8 cellular contexts compared by ENCODE assay signal in the genomic region with DNA sequence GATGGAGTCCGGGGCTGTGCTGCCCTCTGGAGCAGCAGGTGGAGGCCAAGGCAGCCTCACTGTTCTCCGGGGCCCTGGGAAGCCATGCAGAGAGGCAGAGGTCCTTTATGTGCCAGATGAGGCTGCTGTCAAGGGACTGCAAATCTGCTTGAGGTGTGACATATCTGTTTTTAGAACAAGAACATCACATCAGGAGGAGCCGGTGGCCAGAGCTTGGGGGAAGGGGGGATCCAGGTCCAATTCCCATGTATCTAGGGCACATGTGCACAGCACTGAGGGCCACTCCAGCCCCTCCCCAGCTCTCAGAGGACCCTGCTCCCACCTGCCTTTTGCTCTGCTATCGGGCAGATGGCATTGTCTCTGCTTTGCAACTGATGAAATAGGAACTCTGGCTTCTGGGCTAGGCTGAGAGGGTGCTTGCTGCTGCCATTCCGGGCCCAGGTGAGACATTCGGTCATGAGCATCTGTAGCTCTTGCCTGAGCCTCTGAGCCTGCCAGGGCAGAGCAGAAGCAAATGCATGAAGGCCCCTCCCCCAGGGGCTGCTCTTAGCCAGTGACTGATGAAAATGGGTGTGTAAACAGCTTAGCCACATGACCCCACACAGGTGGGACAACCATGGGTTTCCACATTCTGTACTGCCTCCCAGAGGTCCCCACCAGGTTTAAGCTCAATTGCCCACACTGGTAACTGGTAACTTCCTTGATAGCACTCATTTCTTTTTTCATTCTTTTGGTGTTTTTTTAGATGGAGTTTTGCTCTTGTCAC. TPM values are rescaled to one million over a fixed set of nuclear protein-coding genes. Genes with fewer than 3 reads are reported as not detected.
DNase-seq lines count a peak whose midpoint lies in the region; ATAC-seq and TF ChIP-seq lines count a peak whose summit lies in the region.
"Not testable (repeated sequence)": the region's sequence is repeated elsewhere in the genome, so short reads cannot be mapped to it uniquely, and the experiment has no call there.

No MANE protein-coding gene starts in this region.

- TF ChIP-seq POLR2A in heart left ventricle (IDR thresholded peaks at IDR 0.05), result not testable (repeated sequence)

- H3K27ac Mint-ChIP-seq in activated B cell treated with CpG ODN at 0.5 μM for 24 hours; naive B cell; stimulated activated naive B cell treated with anti-CD40 and anti-IgM and Interleukin-4, amounts not matched to agents 10 μg/mL and 1 μg/mL and 100 μg/mL, for 72 hours: not testable (repeated sequence)

- intact Hi-C loops in activated B cell treated with CpG ODN at 0.5 μM for 24 hours (cut with micrococcal nuclease); heart left ventricle (cut with DNase I); left colon (cut with DNase I, micrococcal nuclease): not testable (repeated sequence)

- H3K36me3 ChIP-seq in heart left ventricle, result not testable (repeated sequence)

- H3K4me3 ChIP-seq in heart left ventricle, result not testable (repeated sequence)

- WGBS in heart left ventricle, 4 donors, result 56% methylated on average over 1 of the region's 6 CpGs; no CpG with 5 or more reads in 2 of the 4 donors

- not testable (repeated sequence) for H3K9me3 Mint-ChIP-seq in activated B cell treated with CpG ODN at 0.5 μM for 24 hours; naive B cell; stimulated activated naive B cell treated with anti-CD40 and anti-IgM and Interleukin-4, amounts not matched to agents 10 μg/mL and 1 μg/mL and 100 μg/mL, for 72 hours

- ATAC-seq in GM18511 (IDR thresholded peaks at IDR 0.05; ENCODE audit: unreplicated experiment), result peak; percentile 27
- ATAC-seq in GM21576 (IDR thresholded peaks at IDR 0.05; ENCODE audit: unreplicated experiment), result peak; percentile 50
- peak; percentile 34 for ATAC-seq in HG02642 (IDR thresholded peaks at IDR 0.05; ENCODE audit: poor library complexity, unreplicated experiment)
- ATAC-seq in activated B cell treated with CpG ODN at 0.5 μM for 24 hours (ENCODE audit: low read depth), result peak; percentile 10
- ATAC-seq in heart left ventricle, result peak in 3 of 4 donors; percentile 15 to 29 (median 18)
- ATAC-seq in left colon, result peak; percentile 34
- peak; percentile 50 to 64 for ATAC-seq in naive B cell (ENCODE audit: low read depth in 2 of 2)
- ATAC-seq in stimulated activated naive B cell treated with anti-CD40 and anti-IgM and Interleukin-4, amounts not matched to agents 10 μg/mL and 1 μg/mL and 100 μg/mL, for 72 hours (replicated peaks), result peak; percentile 31 to 55

- H3K27ac ChIP-seq in heart left ventricle, result not testable (repeated sequence)

- H3K4me3 Mint-ChIP-seq in activated B cell treated with CpG ODN at 0.5 μM for 24 hours; naive B cell; stimulated activated naive B cell treated with anti-CD40 and anti-IgM and Interleukin-4, amounts not matched to agents 10 μg/mL and 1 μg/mL and 100 μg/mL, for 72 hours: not testable (repeated sequence)

- TF ChIP-seq CTCF in activated B cell treated with CpG ODN at 0.5 μM for 24 hours (IDR thresholded peaks at IDR 0.05); heart left ventricle (IDR thresholded peaks at IDR 0.05): not testable (repeated sequence)

- H3K4me1 Mint-ChIP-seq in activated B cell treated with CpG ODN at 0.5 μM for 24 hours; naive B cell; stimulated activated naive B cell treated with anti-CD40 and anti-IgM and Interleukin-4, amounts not matched to agents 10 μg/mL and 1 μg/mL and 100 μg/mL, for 72 hours: not testable (repeated sequence)

- H3K27me3 ChIP-seq in heart left ventricle, result not testable (repeated sequence)

- H3K36me3 Mint-ChIP-seq in activated B cell treated with CpG ODN at 0.5 μM for 24 hours (ENCODE audit: low read depth); naive B cell; stimulated activated naive B cell treated with anti-CD40 and anti-IgM and Interleukin-4, amounts not matched to agents 10 μg/mL and 1 μg/mL and 100 μg/mL, for 72 hours: not testable (repeated sequence)

- not testable (repeated sequence) for H3K4me1 ChIP-seq in heart left ventricle

- H3K27me3 Mint-ChIP-seq in activated B cell treated with CpG ODN at 0.5 μM for 24 hours; naive B cell; stimulated activated naive B cell treated with anti-CD40 and anti-IgM and Interleukin-4, amounts not matched to agents 10 μg/mL and 1 μg/mL and 100 μg/mL, for 72 hours: not testable (repeated sequence)

- not testable (repeated sequence) for DNase-seq in activated B cell treated with CpG ODN at 0.5 μM for 24 hours; heart left ventricle; left colon; naive B cell; stimulated activated naive B cell treated with anti-CD40 and anti-IgM and Interleukin-4, amounts not matched to agents 10 μg/mL and 1 μg/mL and 100 μg/mL, for 72 hours

- CTCF ChIA-PET in activated B cell treated with CpG ODN at 0.5 μM for 24 hours (lab: Charles Lee), result not testable (repeated sequence)

- POLR2A ChIA-PET in activated B cell treated with CpG ODN at 0.5 μM for 24 hours (lab: Charles Lee), result not testable (repeated sequence)

- H3K9me3 ChIP-seq in heart left ventricle, result not testable (repeated sequence)

RNA-seq across cellular contexts. Expression of a gene that starts 32.8 kb away (rescaled TPM):
- total RNA-seq in activated B cell treated with CpG ODN at 0.5 μM for 24 hours, result 0.66 and 0.73 TPM in 2 replicates
- 100 to 1,000 TPM in 1 of 9 donors, 10 to 100 TPM in 8; 19.2 to 180 (median 29.1) TPM for total RNA-seq in heart left ventricle
- polyA plus RNA-seq in heart left ventricle, result 10 to 100 TPM in 1 of 2 donors, 1 to 10 TPM in 1; 9.6 to 11.1 TPM
- 1 to 10 TPM; 1.5 to 7.5 TPM for total RNA-seq in left colon
- polyA plus RNA-seq in naive B cell (ENCODE audit: low read depth in 6 of 6), result under 1 TPM in 5 of 6 donors, not detected in 1; 0.22 to 0.81 (median 0.40) TPM
